In genomic region chr6:85453490-85453889, GRCh38 we compare ENCODE assay signal across 16 cellular contexts. TPM values are rescaled to one million over a fixed set of nuclear protein-coding genes. Genes with fewer than 3 reads are reported as not detected.
DNase-seq lines count a peak whose midpoint lies in the region; ATAC-seq and TF ChIP-seq lines count a peak whose summit lies in the region.
"Had no signal": no experiment of that assay in that cellular context is flagged by ENCODE, and none has a peak within 500 bp of the region (broad histone marks: within the 10 kb centered on the region; RNA-seq: fewer than 3 reads in every experiment).

No MANE protein-coding gene starts in this region.

- POLR2A ChIA-PET in naive thymus-derived CD8-positive, alpha-beta T cell (lab: Charles Lee): interaction anchor here (0.6 to 8.8 kb wide), 7 partner anchors 9 to 225 kb away, joined by 3 to 252 read pairs (median 5); no protein-coding TSS in a partner anchor

- H3K4me3 ChIP-seq in hepatocyte: no peak overlapping the region
- H3K4me3 ChIP-seq: sigmoid colon, testis had no signal

- peaks cover 43% of the 10 kb centered on the region for H3K36me3 Mint-ChIP-seq in activated T-helper 2 cell treated with anti-CD3 and anti-CD28 coated beads, Interferon-gamma antibody, Interleukin-2, Interleukin-4, amounts not matched to agents 10 μg/mL and 5 μg/mL and 100 μg/mL, durations not matched to agents 14 hours and 24 hours and 36 hours (ENCODE audit: low read depth)
- peaks cover 6 to 14% (median 9%) of the 10 kb centered on the region in 3 donors for H3K36me3 Mint-ChIP-seq in naive thymus-derived CD8-positive, alpha-beta T cell

- H3K4me3 Mint-ChIP-seq in activated T-helper 2 cell treated with anti-CD3 and anti-CD28 coated beads, Interferon-gamma antibody, Interleukin-2, Interleukin-4, amounts not matched to agents 10 μg/mL and 5 μg/mL and 100 μg/mL, durations not matched to agents 14 hours and 24 hours and 36 hours (ENCODE audit: low read depth): no peak overlapping the region
- peak overlapping the region; percentile 97 to 100 (median 99) for H3K4me3 Mint-ChIP-seq in naive thymus-derived CD8-positive, alpha-beta T cell

- H3K4me1 ChIP-seq in hepatocyte (ENCODE audit: insufficient read depth): peaks cover 16% of the 10 kb centered on the region

- H2AFZ ChIP-seq in hepatocyte: no peak overlapping the region

- no peaks in the 10 kb centered on the region for H3K36me3 ChIP-seq in hepatocyte (replicated peaks; ENCODE audit: insufficient read depth, low read depth)
- H3K36me3 ChIP-seq: sigmoid colon had no signal

- intact Hi-C loops in activated T-helper 2 cell treated with anti-CD3 and anti-CD28 coated beads, Interferon-gamma antibody, Interleukin-2, Interleukin-4, amounts not matched to agents 10 μg/mL and 5 μg/mL and 100 μg/mL, durations not matched to agents 14 hours and 24 hours and 36 hours (cut with micrococcal nuclease): loop anchor here (5.0 kb wide), 1 partner anchor 139 kb away; the partner anchor contains the start of gene SNX14

- H3K9me2 ChIP-seq in hepatocyte (replicated peaks; ENCODE audit: insufficient read depth): no peaks in the 10 kb centered on the region

- peak; percentile 42 for DNase-seq in NK-92 treated with Interleukin-12 subunit alpha and Interleukin-12 subunit beta, amount 100 ng/mL, for 24 hours (lab: John Stamatoyannopoulos, UW)
- DNase-seq in NK-92 (lab: John Stamatoyannopoulos, UW; ENCODE audit: unreplicated experiment) (no peak), hepatocyte (ENCODE audit: low spot score) (no peak), dermis blood vessel endothelial cell (no peak)
- DNase-seq in activated T-helper 2 cell treated with anti-CD3 and anti-CD28 coated beads, Interferon-gamma antibody, Interleukin-2, Interleukin-4, amounts not matched to agents 10 μg/mL and 5 μg/mL and 100 μg/mL, durations not matched to agents 14 hours and 24 hours and 36 hours (ENCODE audit: low spot score): no peak
- DNase-seq in naive thymus-derived CD8-positive, alpha-beta T cell: peak in 6 of 10 donors; percentile 9 to 69 (median 34)
- DNase-seq: cerebellar nuclear complex, DMS53, GOT3, left ventricle myocardium superior, sigmoid colon, testis had no signal

- H3K79me2 ChIP-seq in hepatocyte: no peaks in the 10 kb centered on the region

- no peaks in the 10 kb centered on the region for H4K20me1 ChIP-seq in hepatocyte (ENCODE audit: insufficient read depth, poor library complexity, severe bottlenecking)

- H3K4me2 ChIP-seq in hepatocyte: no peak overlapping the region

- no peaks in the 10 kb centered on the region for H3K9me3 Mint-ChIP-seq in activated T-helper 2 cell treated with anti-CD3 and anti-CD28 coated beads, Interferon-gamma antibody, Interleukin-2, Interleukin-4, amounts not matched to agents 10 μg/mL and 5 μg/mL and 100 μg/mL, durations not matched to agents 14 hours and 24 hours and 36 hours
- H3K9me3 Mint-ChIP-seq in naive thymus-derived CD8-positive, alpha-beta T cell: no peaks in the 10 kb centered on the region

- no peak for TF ChIP-seq CTCF in hepatocyte (IDR thresholded peaks at IDR 0.05; ENCODE audit: poor library complexity)

- 91% methylated on average over 2 of the region's 2 CpGs for WGBS in hepatocyte (ENCODE audit: low lambda C conversion rate, missing lambda C conversion rate)

- peaks cover 79% of the 10 kb centered on the region for H3K4me1 Mint-ChIP-seq in activated T-helper 2 cell treated with anti-CD3 and anti-CD28 coated beads, Interferon-gamma antibody, Interleukin-2, Interleukin-4, amounts not matched to agents 10 μg/mL and 5 μg/mL and 100 μg/mL, durations not matched to agents 14 hours and 24 hours and 36 hours (ENCODE audit: low read depth)
- H3K4me1 Mint-ChIP-seq in naive thymus-derived CD8-positive, alpha-beta T cell: peaks cover 49 to 88% (median 85%) of the 10 kb centered on the region in 4 donors

- no peaks in the 10 kb centered on the region for H3K9me3 ChIP-seq in hepatocyte (ENCODE audit: low read depth)
- H3K9me3 ChIP-seq: sigmoid colon, testis had no signal

- peak overlapping the region; percentile 43 for H3K27ac Mint-ChIP-seq in activated T-helper 2 cell treated with anti-CD3 and anti-CD28 coated beads, Interferon-gamma antibody, Interleukin-2, Interleukin-4, amounts not matched to agents 10 μg/mL and 5 μg/mL and 100 μg/mL, durations not matched to agents 14 hours and 24 hours and 36 hours
- H3K27ac Mint-ChIP-seq in naive thymus-derived CD8-positive, alpha-beta T cell: peak overlapping the region; percentile 90 to 99 (median 97)

- no peak overlapping the region for H3K27ac ChIP-seq in hepatocyte
- H3K27ac ChIP-seq: 22Rv1 had no signal

- peaks cover 5% of the 10 kb centered on the region for H3K27me3 Mint-ChIP-seq in activated T-helper 2 cell treated with anti-CD3 and anti-CD28 coated beads, Interferon-gamma antibody, Interleukin-2, Interleukin-4, amounts not matched to agents 10 μg/mL and 5 μg/mL and 100 μg/mL, durations not matched to agents 14 hours and 24 hours and 36 hours (ENCODE audit: low read depth)
- peaks cover 0 to 17% (median 0%) of the 10 kb centered on the region in 5 donors for H3K27me3 Mint-ChIP-seq in naive thymus-derived CD8-positive, alpha-beta T cell

- peak; percentile 18 for ATAC-seq in GM18909 (IDR thresholded peaks at IDR 0.05; ENCODE audit: poor library complexity, unreplicated experiment)
- ATAC-seq in naive thymus-derived CD8-positive, alpha-beta T cell: peak; percentile 33 to 35
- no peak for ATAC-seq in HG02610 (IDR thresholded peaks at IDR 0.05; ENCODE audit: unreplicated experiment)
- ATAC-seq: activated CD4-positive, CD25-positive, alpha-beta regulatory T cell treated with anti-CD3 and anti-CD28 coated beads, Interleukin-2, amount 50 U/mL, for 24 hours; left ventricle myocardium superior had no signal

- peaks cover 28% of the 10 kb centered on the region for H3K27me3 ChIP-seq in hepatocyte
- H3K27me3 ChIP-seq: sigmoid colon, testis had no signal

RNA-seq across cellular contexts. Expression of gene NT5E, which starts 3.6 kb away (rescaled TPM):
- 15.4 and 16.4 TPM in 2 replicates for total RNA-seq in activated T-helper 2 cell treated with anti-CD3 and anti-CD28 coated beads, Interferon-gamma antibody, Interleukin-2, Interleukin-4, amounts not matched to agents 10 μg/mL and 5 μg/mL and 100 μg/mL, durations not matched to agents 14 hours and 24 hours and 36 hours
- 10 to 100 TPM; 56.5 to 57.3 TPM for total RNA-seq in naive thymus-derived CD8-positive, alpha-beta T cell
- polyA plus RNA-seq in naive thymus-derived CD8-positive, alpha-beta T cell: 100 to 1,000 TPM in 2 of 3 donors, 10 to 100 TPM in 1; 77.7 to 128 (median 103) TPM
- total RNA-seq in hepatocyte (1.7 and 3.0 TPM in 2 replicates), dermis blood vessel endothelial cell (96.7 and 157 TPM in 2 replicates)
- 1.8 and 2.0 TPM in 2 replicates for polyA plus RNA-seq in hepatocyte

Comparison
In these comparisons a context has a peak if more than half of its experiments do, and no peak if none do; other contexts are left out.
1. DNase-seq: peak in NK-92 treated with Interleukin-12 subunit alpha and Interleukin-12 subunit beta, amount 100 ng/mL, for 24 hours (single experiment) and naive thymus-derived CD8-positive, alpha-beta T cell (6 of 10); none in NK-92 (single experiment), activated T-helper 2 cell treated with anti-CD3 and anti-CD28 coated beads, Interferon-gamma antibody, Interleukin-2, Interleukin-4, amounts not matched to agents 10 μg/mL and 5 μg/mL and 100 μg/mL, durations not matched to agents 14 hours and 24 hours and 36 hours (single experiment), hepatocyte (single experiment) and dermis blood vessel endothelial cell (single experiment).